ENCODE assay signal across 23 cellular contexts in genomic region chr22:48793949-48794348, GRCh38.
"Had no signal": no experiment of that assay in that cellular context is flagged by ENCODE, and none has a peak within 500 bp of the region (broad histone marks: within the 10 kb centered on the region; RNA-seq: fewer than 3 reads in every experiment).

No MANE protein-coding gene starts in this region.

- H3K27ac ChIP-seq: left lung, lower lobe of right lung, ovary, right atrium auricular region, right lobe of liver, suprapubic skin, thoracic aorta, tibial artery, vagina had no signal

- H3K4me1 ChIP-seq: left lung, lower lobe of right lung, right atrium auricular region, right lobe of liver, tibial artery, vagina had no signal

- FAIRE-seq: islet of Langerhans, kidney had no signal

- ATAC-seq: left colon; left lung; lower lobe of right lung; naive thymus-derived CD8-positive, alpha-beta T cell; right lobe of liver had no signal

- DNase-seq: hypothalamus; immature natural killer cell; kidney; left colon; left lung; lower lobe of right lung; mammary epithelial cell; mesenchymal stem cell; naive thymus-derived CD8-positive, alpha-beta T cell; nucleus accumbens; ovary; right lobe of liver; stimulated activated CD4-positive, alpha-beta T cell treated with anti-CD3 and anti-CD28 coated beads, Interleukin-12 subunit alpha, Interleukin-12 subunit beta, amount 100 ng/mL, for 4 hours; stimulated activated CD4-positive, alpha-beta T cell treated with anti-CD3 and anti-CD28 coated beads, Interleukin-15, amount 100 ng/mL, for 24 hours; stimulated activated CD4-positive, alpha-beta T cell treated with anti-CD3 and anti-CD28 coated beads, Interleukin-2, amount 100 ng/mL, for 24 hours; stimulated activated CD4-positive, alpha-beta T cell treated with anti-CD3 and anti-CD28 coated beads, Interleukin-4, amount 100 ng/mL, for 1 hour; stimulated activated naive CD4-positive, alpha-beta T cell; tibial artery had no signal

- H3K9me3 ChIP-seq: left lung, lower lobe of right lung, ovary, right atrium auricular region, right lobe of liver, suprapubic skin, thoracic aorta, tibial artery, vagina had no signal

- H3K4me3 ChIP-seq: left lung, lower lobe of right lung, ovary, right atrium auricular region, right lobe of liver, suprapubic skin, thoracic aorta, tibial artery, vagina had no signal

- H3K36me3 ChIP-seq: left lung, lower lobe of right lung, ovary, right atrium auricular region, right lobe of liver, suprapubic skin, thoracic aorta, tibial artery, vagina had no signal

- H3K27me3 ChIP-seq: left lung, ovary, right atrium auricular region, right lobe of liver, tibial artery, vagina had no signal
